Comparison of ENCODE assay signal across 1 cellular context in genomic region chr10:95836610-95837367, GRCh38.
A peak's percentile ranks its signal among the peaks of the same experiment; 100 is the strongest.
TF ChIP-seq lines count a peak whose summit lies in the region.

No MANE protein-coding gene starts in this region.

TF ChIP-seq in HepG2, 621 proteins besides CTCF, POLR2A, EP300 and RAD21 (continued from another document and continues in another):
- TF ChIP-seq ZNF614 (CRISPR knock-in tag; IDR thresholded peaks at IDR 0.05; ENCODE audit: borderline replicate concordance), result peak; percentile 31; the same call in 1 of the 2 replicates
- no peak for TF ChIP-seq ZBTB3 (CRISPR knock-in tag; IDR thresholded peaks at IDR 0.05; ENCODE audit: borderline replicate concordance, low read depth)
- no peak for TF ChIP-seq ZNF468 (CRISPR knock-in tag; IDR thresholded peaks at IDR 0.05)
- no peak for TF ChIP-seq ZNF432 (CRISPR knock-in tag; IDR thresholded peaks at IDR 0.05; ENCODE audit: borderline replicate concordance)
- no peak for TF ChIP-seq HNRNPK (IDR thresholded peaks at IDR 0.05; ENCODE audit: low read depth, low read length, poor library complexity, severe bottlenecking)
- TF ChIP-seq FOXP1 (IDR thresholded peaks at IDR 0.05), result no peak
- TF ChIP-seq FOXP1 (CRISPR knock-in tag; IDR thresholded peaks at IDR 0.05), result no peak
- TF ChIP-seq KDM6A (CRISPR knock-in tag; IDR thresholded peaks at IDR 0.05; ENCODE audit: low read depth), result peak; percentile 98
- no peak for TF ChIP-seq ZNF460 (CRISPR knock-in tag; IDR thresholded peaks at IDR 0.05; ENCODE audit: borderline replicate concordance)
- peak; percentile 81 for TF ChIP-seq ARID5B (CRISPR knock-in tag; IDR thresholded peaks at IDR 0.05)
- TF ChIP-seq ZBTB49 (CRISPR knock-in tag; IDR thresholded peaks at IDR 0.05; ENCODE audit: borderline replicate concordance), result no peak
- no peak for TF ChIP-seq ZSCAN25 (CRISPR knock-in tag; IDR thresholded peaks at IDR 0.05)
- TF ChIP-seq IRF2 (CRISPR knock-in tag; IDR thresholded peaks at IDR 0.05), result 0 out of 2 replicates have a peak, but pooled peaks have one; percentile 28
- TF ChIP-seq ZNF747 (CRISPR knock-in tag; IDR thresholded peaks at IDR 0.05; ENCODE audit: borderline replicate concordance), result no peak
- TF ChIP-seq ZNF160 (CRISPR knock-in tag; IDR thresholded peaks at IDR 0.05), result peak; percentile 50; the same call in 1 of the 2 replicates
- no peak for TF ChIP-seq SRF (IDR thresholded peaks at IDR 0.05; ENCODE audit: low read depth, low read length)
- no peak for TF ChIP-seq TCF7L2 (IDR thresholded peaks at IDR 0.05; ENCODE audit: low read depth, low read length)
- TF ChIP-seq ZMAT3 (CRISPR knock-in tag; conservative IDR thresholded peaks at IDR 0.05), result 0 out of 2 replicates have a peak, but pooled peaks have one; percentile 14
- TF ChIP-seq HNF4G (IDR thresholded peaks at IDR 0.05; ENCODE audit: borderline replicate concordance, low read depth, low read length), result peak; percentile 50; the same call in 1 of the 2 replicates
- peak; percentile 41; the same call in 1 of the 2 replicates for TF ChIP-seq HNF4G (CRISPR knock-in tag; IDR thresholded peaks at IDR 0.05; ENCODE audit: borderline replicate concordance, low read depth)
- TF ChIP-seq TEAD3 (CRISPR knock-in tag; optimal IDR thresholded peaks at IDR 0.05; ENCODE audit: borderline replicate concordance), result peak; percentile 72
- peak; percentile 56 for TF ChIP-seq HDAC2 (CRISPR knock-in tag; IDR thresholded peaks at IDR 0.05)
- no peak for TF ChIP-seq TBX3 (IDR thresholded peaks at IDR 0.05; ENCODE audit: borderline replicate concordance)
- no peak for TF ChIP-seq ZNF563 (CRISPR knock-in tag; IDR thresholded peaks at IDR 0.05)
- no peak for TF ChIP-seq ZNF557 (CRISPR knock-in tag; IDR thresholded peaks at IDR 0.05)
- no peak for TF ChIP-seq ZNF230 (CRISPR knock-in tag; IDR thresholded peaks at IDR 0.05)
- TF ChIP-seq ZFP37 (CRISPR knock-in tag; IDR thresholded peaks at IDR 0.05; ENCODE audit: borderline replicate concordance), result 0 out of 2 replicates have a peak, but pooled peaks have one; percentile 43
- no peak for TF ChIP-seq ZBTB1 (CRISPR knock-in tag; IDR thresholded peaks at IDR 0.05; ENCODE audit: borderline replicate concordance)
- 0 out of 2 replicates have a peak, but pooled peaks have one; percentile 49 for TF ChIP-seq ZBTB43 (CRISPR knock-in tag; conservative IDR thresholded peaks at IDR 0.05)
- peak; percentile 8; the same call in 1 of the 2 replicates for TF ChIP-seq ZBED4 (CRISPR knock-in tag; IDR thresholded peaks at IDR 0.05; ENCODE audit: borderline replicate concordance)
- no peak for TF ChIP-seq ZHX2 (IDR thresholded peaks at IDR 0.05; ENCODE audit: low read depth)
- peak; percentile 71; the same call in 1 of the 2 replicates for TF ChIP-seq ZHX2 (CRISPR knock-in tag; IDR thresholded peaks at IDR 0.05; ENCODE audit: borderline replicate concordance)
- TF ChIP-seq ZFP1 (CRISPR knock-in tag; IDR thresholded peaks at IDR 0.05), result no peak
- no peak for TF ChIP-seq TEF (CRISPR knock-in tag; IDR thresholded peaks at IDR 0.05)
- no peak for TF ChIP-seq SP140L (CRISPR knock-in tag; IDR thresholded peaks at IDR 0.05; ENCODE audit: borderline replicate concordance)
- no peak for TF ChIP-seq ZNF580 (CRISPR knock-in tag; IDR thresholded peaks at IDR 0.05; ENCODE audit: borderline replicate concordance, low read depth)
- TF ChIP-seq ZNF616 (CRISPR knock-in tag; IDR thresholded peaks at IDR 0.05; ENCODE audit: low read depth), result no peak
- peak; percentile 87 for TF ChIP-seq ZNF644 (CRISPR knock-in tag; IDR thresholded peaks at IDR 0.05; ENCODE audit: low read depth)
- TF ChIP-seq CREBL2 (CRISPR knock-in tag; IDR thresholded peaks at IDR 0.05; ENCODE audit: borderline replicate concordance), result no peak
- no peak for TF ChIP-seq SMARCE1 (IDR thresholded peaks at IDR 0.05; ENCODE audit: borderline replicate concordance)
- no peak for TF ChIP-seq KLF13 (CRISPR knock-in tag; IDR thresholded peaks at IDR 0.05)
- no peak for TF ChIP-seq MYC (CRISPR knock-in tag; IDR thresholded peaks at IDR 0.05; ENCODE audit: borderline replicate concordance)
- no peak for TF ChIP-seq SPEN (CRISPR knock-in tag; IDR thresholded peaks at IDR 0.05; ENCODE audit: low read depth)
- no peak; the same call in 1 of the 2 replicates for TF ChIP-seq RFXAP (CRISPR knock-in tag; IDR thresholded peaks at IDR 0.05; ENCODE audit: borderline replicate concordance)
- peak; percentile 80 for TF ChIP-seq ASH2L (IDR thresholded peaks at IDR 0.05; ENCODE audit: insufficient read length, low read depth, low read length)
- peak; percentile 45; the same call in 1 of the 2 replicates for TF ChIP-seq RCOR2 (CRISPR knock-in tag; IDR thresholded peaks at IDR 0.05)
